In the genomic region with DNA sequence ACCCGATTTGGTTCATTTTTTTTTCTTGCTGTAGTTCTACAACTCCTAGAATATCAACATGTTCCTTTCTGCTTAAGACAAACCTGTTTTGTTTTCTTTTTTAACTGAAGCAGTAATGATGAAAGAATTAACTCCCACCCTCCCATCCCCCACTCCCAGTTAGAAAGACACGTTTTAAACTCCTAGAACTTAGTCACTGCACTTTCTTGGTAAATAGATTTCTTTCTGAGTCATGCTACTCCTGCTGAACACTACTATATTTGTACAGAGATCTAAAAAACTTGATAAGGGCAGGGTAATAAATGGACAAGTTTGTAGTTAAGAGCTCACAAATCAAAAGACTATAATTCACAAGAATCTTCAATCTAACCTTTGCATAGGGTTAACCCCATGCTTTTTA, we compare ENCODE assay signal across 12 cellular contexts.
DNase-seq lines count a peak whose midpoint lies in the region; ATAC-seq and TF ChIP-seq lines count a peak whose summit lies in the region.
"Had no signal": no experiment of that assay in that cellular context is flagged by ENCODE, and none has a peak within 500 bp of the region (broad histone marks: within the 10 kb centered on the region; RNA-seq: fewer than 3 reads in every experiment).

No MANE protein-coding gene starts in this region.

- no peak overlapping the region for H3K23ac ChIP-seq in trophoblast cell (ENCODE audit: low read length)

- no peak overlapping the region for H3K4ac ChIP-seq in trophoblast cell (ENCODE audit: low read depth, low read length)

- H4K12ac ChIP-seq in trophoblast cell (ENCODE audit: low read depth, low read length): no peak overlapping the region

- H3K18ac ChIP-seq in trophoblast cell (ENCODE audit: low read length): no peak overlapping the region

- H3K9me3 Mint-ChIP-seq in Calu3 (ENCODE audit: low read depth, unreplicated experiment): no peaks in the 10 kb centered on the region
- H3K9me3 Mint-ChIP-seq in CD4-positive, alpha-beta memory T cell: no peaks in the 10 kb centered on the region

- no peaks in the 10 kb centered on the region for H3K9me3 ChIP-seq in trophoblast cell (ENCODE audit: insufficient read depth, low read depth, low read length)
- H3K9me3 ChIP-seq in CD4-positive, alpha-beta memory T cell (ENCODE audit: control insufficient read depth in 1 of 2, low read length in 2 of 2): no peaks in the 10 kb centered on the region
- H3K9me3 ChIP-seq: ovary, suprapubic skin had no signal

- no CpG with 5 or more reads among the region's 2 CpGs for WGBS in trophoblast cell (ENCODE audit: extremely low coverage, insufficient coverage, insufficient read length)

- no peak overlapping the region for H2AK5ac ChIP-seq in trophoblast cell (ENCODE audit: low read length)

- H2BK5ac ChIP-seq in trophoblast cell (ENCODE audit: low read depth, low read length, poor library complexity): no peak overlapping the region

- no peak overlapping the region for H3K4me2 ChIP-seq in trophoblast cell (ENCODE audit: low read length)

- no peak overlapping the region for H3K14ac ChIP-seq in trophoblast cell (ENCODE audit: low read length)

- BruUV-seq in Calu3 (replicated peaks; lab: Mats Ljungman, UMichigan): no TSS peak

- ATAC-seq in HG02763 (IDR thresholded peaks at IDR 0.05; ENCODE audit: unreplicated experiment): no peak
- ATAC-seq in HG03108 (IDR thresholded peaks at IDR 0.05; ENCODE audit: unreplicated experiment): no peak

- no peak overlapping the region for H4K8ac ChIP-seq in trophoblast cell (ENCODE audit: low read depth, low read length)

- H3K9ac ChIP-seq in trophoblast cell (ENCODE audit: low read length): no peak overlapping the region

- H3K27ac Mint-ChIP-seq in Calu3 (ENCODE audit: unreplicated experiment): peak overlapping the region; percentile 88
- H3K27ac Mint-ChIP-seq in CD4-positive, alpha-beta memory T cell: no peak overlapping the region

- H3K27me3 Mint-ChIP-seq in Calu3 (ENCODE audit: unreplicated experiment): no peaks in the 10 kb centered on the region
- H3K27me3 Mint-ChIP-seq in CD4-positive, alpha-beta memory T cell: peaks cover 6 to 9% of the 10 kb centered on the region in 2 donors

- peaks cover 34% of the 10 kb centered on the region for H3K4me1 Mint-ChIP-seq in Calu3 (ENCODE audit: low read depth, unreplicated experiment)
- no peaks in the 10 kb centered on the region for H3K4me1 Mint-ChIP-seq in CD4-positive, alpha-beta memory T cell

- no peak overlapping the region for H2AFZ ChIP-seq in trophoblast cell (ENCODE audit: insufficient read depth, low read length, poor library complexity)

- H4K91ac ChIP-seq in trophoblast cell (ENCODE audit: low read depth, low read length): no peak overlapping the region

- no peak for DNase-seq in Calu3
- DNase-seq in NB4 (ENCODE audit: low read depth): peak; percentile 5
- peak; percentile 66 for DNase-seq in choroid plexus epithelial cell (ENCODE audit: low read depth)
- DNase-seq in trophoblast cell: peak; percentile 14 to 42
- no peak for DNase-seq in NCI-H2171 treated with DMSO at 0.1 percent for 48 hours (lab: John Stamatoyannopoulos, UW)
- DNase-seq in CD4-positive, alpha-beta memory T cell: no peak
- DNase-seq: central memory CD4-positive, alpha-beta T cell; NCI-H146; ovary had no signal

- H3K4me3 Mint-ChIP-seq in Calu3 (ENCODE audit: low read depth, unreplicated experiment): peak overlapping the region; percentile 49
- no peak overlapping the region for H3K4me3 Mint-ChIP-seq in CD4-positive, alpha-beta memory T cell

- H3K79me2 ChIP-seq in trophoblast cell (ENCODE audit: control insufficient read depth, insufficient read depth, low read length, poor library complexity): no peaks in the 10 kb centered on the region

- no peak for TF ChIP-seq POLR2A in NB4 (IDR thresholded peaks at IDR 0.05; ENCODE audit: extremely low read depth, insufficient read length)

- no peaks in the 10 kb centered on the region for H3K36me3 ChIP-seq in trophoblast cell (ENCODE audit: control insufficient read depth in 1 of 2, insufficient read depth in 2 of 2, low read length in 2 of 2)
- no peaks in the 10 kb centered on the region for H3K36me3 ChIP-seq in CD4-positive, alpha-beta memory T cell (ENCODE audit: insufficient read depth, low read length)
- H3K36me3 ChIP-seq: ovary, suprapubic skin had no signal

- POLR2A ChIA-PET in CD4-positive, alpha-beta memory T cell (lab: Charles Lee; ENCODE audit: partially characterized antibody): no interaction called here

- H3K4me3 ChIP-seq in NB4 (ENCODE audit: low read depth, low read length): no peak overlapping the region
- H3K4me3 ChIP-seq in choroid plexus epithelial cell (ENCODE audit: low read depth, low read length): no peak overlapping the region
- H3K4me3 ChIP-seq in trophoblast cell (ENCODE audit: low read depth, low read length): no peak overlapping the region
- H3K4me3 ChIP-seq in CD4-positive, alpha-beta memory T cell (ENCODE audit: low read length in 2 of 2): no peak overlapping the region
- H3K4me3 ChIP-seq: ovary, suprapubic skin had no signal

- peaks cover 0 to 2% of the 10 kb centered on the region in 2 experiments for H3K4me1 ChIP-seq in trophoblast cell (ENCODE audit: control insufficient read depth in 1 of 2, insufficient read depth in 2 of 2, low read length in 2 of 2)
- no peaks in the 10 kb centered on the region for H3K4me1 ChIP-seq in CD4-positive, alpha-beta memory T cell (ENCODE audit: insufficient read depth, low read length)
- H3K4me1 ChIP-seq: suprapubic skin had no signal

- H3K27me3 ChIP-seq in trophoblast cell (ENCODE audit: insufficient read depth, low read length): no peaks in the 10 kb centered on the region
- no peaks in the 10 kb centered on the region for H3K27me3 ChIP-seq in CD4-positive, alpha-beta memory T cell (ENCODE audit: insufficient read depth, low read length)
- H3K27me3 ChIP-seq: ovary had no signal

- no peaks in the 10 kb centered on the region for H3K79me1 ChIP-seq in trophoblast cell (ENCODE audit: low read length)

- no peak overlapping the region for H2BK120ac ChIP-seq in trophoblast cell (ENCODE audit: insufficient read depth, low read length, poor library complexity)

- CTCF ChIA-PET in Calu3 (lab: Charles Lee): interaction anchor here (0.5 to 1.6 kb wide), 11 partner anchors 9 to 356 kb away, joined by 3 to 14 read pairs (median 4); no protein-coding TSS in a partner anchor
- CTCF ChIA-PET in CD4-positive, alpha-beta memory T cell (lab: Charles Lee; ENCODE audit: partially characterized antibody): interaction anchor here (1.0 kb wide), 1 partner anchor 10 kb away, joined by 4 read pairs; no protein-coding TSS in a partner anchor

- peaks cover 46% of the 10 kb centered on the region for H3K36me3 Mint-ChIP-seq in Calu3 (ENCODE audit: insufficient read depth, unreplicated experiment)
- H3K36me3 Mint-ChIP-seq in CD4-positive, alpha-beta memory T cell: no peaks in the 10 kb centered on the region

- H3K27ac ChIP-seq in trophoblast cell (ENCODE audit: low read depth, low read length): no peak overlapping the region
- H3K27ac ChIP-seq in CD4-positive, alpha-beta memory T cell (ENCODE audit: low read depth, low read length): no peak overlapping the region
- H3K27ac ChIP-seq: ovary, suprapubic skin had no signal

- intact Hi-C loops in Calu3 (cut with micrococcal nuclease; ENCODE audit: unreplicated experiment): loop anchor here (1.0 to 2.0 kb wide), 2 partner anchors 9 to 55 kb away; no protein-coding TSS in a partner anchor
- intact Hi-C loops in CD4-positive, alpha-beta memory T cell (cut with micrococcal nuclease): no loop called here

- TF ChIP-seq CTCF in Calu3 (IDR thresholded peaks at IDR 0.05; ENCODE audit: unreplicated experiment): no peak
- no peak for TF ChIP-seq CTCF in NB4 (IDR thresholded peaks at IDR 0.05; ENCODE audit: low read depth, low read length)
- TF ChIP-seq CTCF in choroid plexus epithelial cell (conservative IDR thresholded peaks at IDR 0.05; ENCODE audit: low read depth, low read length): no peak

- no peak overlapping the region for H2BK12ac ChIP-seq in trophoblast cell (ENCODE audit: low read length)

Comparison
In these comparisons a context has a peak if more than half of its experiments do, and no peak if none do; other contexts are left out.
1. DNase-seq: peak in NB4 (single experiment), choroid plexus epithelial cell (single experiment) and trophoblast cell (2 of 2); none in Calu3 (single experiment), NCI-H2171 treated with DMSO at 0.1 percent for 48 hours (single experiment) and CD4-positive, alpha-beta memory T cell (0 of 5).